Comparison of ENCODE assay signal across 1 cellular context in genomic region chr3:148727242-148727641, GRCh38.
TF ChIP-seq lines count a peak whose summit lies in the region.

No MANE protein-coding gene starts in this region.

TF ChIP-seq in H1, 55 proteins besides CTCF, POLR2A, EP300 and RAD21:
- TF ChIP-seq RXRA (IDR thresholded peaks at IDR 0.05; ENCODE audit: insufficient read depth, low read depth, low read length) (no peak), CREB1 (IDR thresholded peaks at IDR 0.05) (0 out of 2 replicates have a peak, but pooled peaks have one; percentile 9)
